Comparison of ENCODE assay signal across 26 cellular contexts in the genomic region with DNA sequence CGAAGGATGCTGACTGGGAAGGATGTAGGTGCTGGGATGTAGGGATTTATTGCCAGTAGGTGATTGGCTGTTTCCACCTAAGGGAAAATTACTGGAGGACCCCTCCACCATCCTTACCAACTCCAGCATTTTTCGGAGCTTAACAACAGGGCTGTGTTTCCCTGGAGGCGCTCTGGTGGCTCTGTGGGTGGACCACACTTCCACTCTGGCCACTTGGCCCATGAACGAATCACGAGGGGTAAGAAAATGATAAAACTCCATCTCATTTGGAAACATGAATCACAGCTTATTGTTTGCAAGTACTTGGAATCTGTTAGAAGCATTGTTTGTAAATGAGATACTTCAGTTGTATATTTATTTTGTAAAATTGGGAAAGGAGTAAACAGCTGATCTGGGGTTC.
DNase-seq lines count a peak whose midpoint lies in the region; ATAC-seq and TF ChIP-seq lines count a peak whose summit lies in the region.
"Had no signal": no experiment of that assay in that cellular context is flagged by ENCODE, and none has a peak within 500 bp of the region (broad histone marks: within the 10 kb centered on the region; RNA-seq: fewer than 3 reads in every experiment).

No MANE protein-coding gene starts in this region.

- no peaks in the 10 kb centered on the region for H3K9me3 Mint-ChIP-seq in activated naive CD8-positive, alpha-beta T cell treated with anti-CD3 and anti-CD28 coated beads, Interleukin-2, amount 50 U/mL, for 24 hours
- H3K9me3 Mint-ChIP-seq: activated CD4-positive, alpha-beta T cell treated with anti-CD3 and anti-CD28 coated beads, Interleukin-2, amount 10 ng/mL, durations not matched to agents 7 days and 5 days; activated naive CD8-positive, alpha-beta T cell treated with anti-CD3 and anti-CD28 coated beads for 36 hours; WTC11 had no signal

- H3K36me3 Mint-ChIP-seq in activated naive CD8-positive, alpha-beta T cell treated with anti-CD3 and anti-CD28 coated beads, Interleukin-2, amount 50 U/mL, for 24 hours (ENCODE audit: low read depth) = no peaks in the 10 kb centered on the region
- H3K36me3 Mint-ChIP-seq: CD4-positive, alpha-beta memory T cell had no signal

- H3K4me3 ChIP-seq in cardiac fibroblast (replicated peaks in 1 of 2; ENCODE audit: low read depth in 2 of 2, low read length in 2 of 2) = no peak overlapping the region
- H3K4me3 ChIP-seq: SJCRH30, thyroid gland had no signal

- TF ChIP-seq POLR2A in GM18505 (IDR thresholded peaks at IDR 0.05; ENCODE audit: borderline replicate concordance, extremely low read depth, insufficient read depth, insufficient read length) = no peak

- peaks cover 27% of the 10 kb centered on the region for H3K27me3 Mint-ChIP-seq in activated naive CD8-positive, alpha-beta T cell treated with anti-CD3 and anti-CD28 coated beads, Interleukin-2, amount 50 U/mL, for 24 hours

- no peaks in the 10 kb centered on the region for H3K4me1 Mint-ChIP-seq in activated naive CD8-positive, alpha-beta T cell treated with anti-CD3 and anti-CD28 coated beads, Interleukin-2, amount 50 U/mL, for 24 hours
- H3K4me1 Mint-ChIP-seq: activated naive CD8-positive, alpha-beta T cell treated with anti-CD3 and anti-CD28 coated beads for 36 hours; memory B cell had no signal

- H3K27ac Mint-ChIP-seq in activated naive CD8-positive, alpha-beta T cell treated with anti-CD3 and anti-CD28 coated beads, Interleukin-2, amount 50 U/mL, for 24 hours = no peak overlapping the region
- H3K27ac Mint-ChIP-seq: activated CD4-positive, alpha-beta T cell treated with anti-CD3 and anti-CD28 coated beads, Interleukin-2, amount 10 ng/mL, durations not matched to agents 7 days and 5 days; activated naive CD8-positive, alpha-beta T cell treated with anti-CD3 and anti-CD28 coated beads for 36 hours; CD4-positive, alpha-beta memory T cell; memory B cell; WTC11 had no signal

- TF ChIP-seq CTCF in cardiac fibroblast (IDR thresholded peaks at IDR 0.05; ENCODE audit: low read depth, low read length) = no peak

- DNase-seq in AG08395 (ENCODE audit: low spot score) (peak; percentile 58), cardiac fibroblast (ENCODE audit: low read depth in 2 of 2) (peak; percentile 17 to 56), inferior parietal cortex (ENCODE audit: extremely low spot score) (peak; percentile 39), putamen (ENCODE audit: low spot score) (peak; percentile 63)
- no peak for DNase-seq in activated naive CD4-positive, alpha-beta T cell (lab: John Stamatoyannopoulos, UW)
- DNase-seq in activated naive CD8-positive, alpha-beta T cell treated with anti-CD3 and anti-CD28 coated beads, Interleukin-2, amount 50 U/mL, for 24 hours = no peak
- DNase-seq: activated CD4-positive, alpha-beta T cell treated with anti-CD3 and anti-CD28 coated beads, Interleukin-2, amount 10 ng/mL, durations not matched to agents 7 days and 5 days; activated effector memory CD4-positive, alpha-beta T cell treated with Interleukin-2 at 50 U/mL for 16 hours; activated naive CD8-positive, alpha-beta T cell treated with anti-CD3 and anti-CD28 coated beads for 36 hours; AML-193; CD4-positive, alpha-beta memory T cell; central memory CD4-positive, alpha-beta T cell; erythroblast; KBM-7; NCI-H1105 treated with DMSO at 0.1 percent for 48 hours; NCI-H187 treated with DMSO at 0.1 percent for 48 hours; NCI-H2171 treated with DMSO at 0.1 percent for 48 hours; NCI-H510A; SJCRH30; small intestine; stimulated activated naive CD4-positive, alpha-beta T cell treated with Interleukin-2 at 50 U/mL for 16 hours; thyroid gland had no signal

- no peak overlapping the region for H3K4me3 Mint-ChIP-seq in activated naive CD8-positive, alpha-beta T cell treated with anti-CD3 and anti-CD28 coated beads, Interleukin-2, amount 50 U/mL, for 24 hours
- H3K4me3 Mint-ChIP-seq: activated CD4-positive, alpha-beta T cell treated with anti-CD3 and anti-CD28 coated beads, Interleukin-2, amount 10 ng/mL, durations not matched to agents 7 days and 5 days; activated naive CD8-positive, alpha-beta T cell treated with anti-CD3 and anti-CD28 coated beads for 36 hours; CD4-positive, alpha-beta memory T cell; memory B cell had no signal

- ATAC-seq in GM18505 (IDR thresholded peaks at IDR 0.05; ENCODE audit: unreplicated experiment) (no peak), GM18907 (IDR thresholded peaks at IDR 0.05; ENCODE audit: unreplicated experiment) (no peak)
- no peak for ATAC-seq in activated naive CD8-positive, alpha-beta T cell treated with anti-CD3 and anti-CD28 coated beads, Interleukin-2, amount 50 U/mL, for 24 hours
- ATAC-seq: WTC11 had no signal

Comparison
In these comparisons a context has a peak if more than half of its experiments do, and no peak if none do; other contexts are left out.
1. DNase-seq: peak in AG08395 (single experiment), cardiac fibroblast (2 of 2), inferior parietal cortex (single experiment) and putamen (single experiment); none in activated naive CD4-positive, alpha-beta T cell (0 of 4) and activated naive CD8-positive, alpha-beta T cell treated with anti-CD3 and anti-CD28 coated beads, Interleukin-2, amount 50 U/mL, for 24 hours (single experiment).